18 cellular contexts compared by ENCODE assay signal in the genomic region with DNA sequence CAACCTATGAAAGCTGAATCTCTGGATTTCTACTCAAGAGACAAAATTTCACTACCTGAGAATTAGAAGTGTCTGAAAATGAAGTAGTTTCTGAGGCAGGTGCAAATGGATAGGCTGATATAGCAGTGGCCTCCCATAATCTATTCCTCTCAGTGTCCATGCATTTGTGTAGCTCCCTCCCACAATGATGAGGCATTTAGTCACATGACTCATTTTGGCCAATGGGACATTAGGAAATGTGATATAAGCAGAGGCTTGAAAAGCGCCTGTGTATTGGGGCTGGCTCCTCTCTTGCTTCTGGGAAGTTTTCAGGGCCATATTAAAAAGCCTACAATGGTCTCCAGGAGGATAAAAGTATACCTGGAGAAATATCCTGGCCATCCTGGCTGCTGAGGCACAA.
DNase-seq lines count a peak whose midpoint lies in the region; ATAC-seq, FAIRE-seq and TF ChIP-seq lines count a peak whose summit lies in the region.
"Had no signal": no experiment of that assay in that cellular context is flagged by ENCODE, and none has a peak within 500 bp of the region (broad histone marks: within the 10 kb centered on the region; RNA-seq: fewer than 3 reads in every experiment).

No MANE protein-coding gene starts in this region.

- peak overlapping the region; percentile 32; the same call in 1 of the 2 replicates for H2AFZ ChIP-seq in K562 (ENCODE audit: low read depth, low read length)
- H2AFZ ChIP-seq: GM23248 had no signal

- no peak for TF ChIP-seq CTCF in K562 (IDR thresholded peaks at IDR 0.05 in 2 of 3, conservative IDR thresholded peaks at IDR 0.05 in 1 of 3; ENCODE audit: insufficient read depth in 2 of 3, low read depth in 1 of 3, low read length in 3 of 3)

- no peak overlapping the region for H3K4me2 ChIP-seq in K562 (ENCODE audit: insufficient read depth, low read length)
- H3K4me2 ChIP-seq: BLaER1 had no signal

- H3K4me3 ChIP-seq in K562, result no peak overlapping the region
- H3K4me3 ChIP-seq: BLaER1, GM23248 had no signal

- ATAC-seq in K562, result peak; percentile 72; the same call in 1 of the 3 replicates
- ATAC-seq in GM19395 (IDR thresholded peaks at IDR 0.05; ENCODE audit: unreplicated experiment), result no peak
- no peak for ATAC-seq in GM19351 (IDR thresholded peaks at IDR 0.05; ENCODE audit: unreplicated experiment)
- ATAC-seq: HCT116 had no signal

- in situ Hi-C loops in K562 (cut with MboI), result no loop called here

- 0% methylated on average over 1 of the region's 1 CpG for WGBS in K562 (ENCODE audit: insufficient coverage, low coverage, missing lambda C conversion rate)

- H3K4me1 ChIP-seq in K562 (replicated peaks in 1 of 2; ENCODE audit: control insufficient read depth in 2 of 2, insufficient read depth in 2 of 2, low read length in 2 of 2), result no peaks in the 10 kb centered on the region
- H3K4me1 ChIP-seq: BLaER1 had no signal

- no peak for TF ChIP-seq EP300 in K562 (IDR thresholded peaks at IDR 0.05; ENCODE audit: low read length)

- H3K27ac ChIP-seq in K562 (ENCODE audit: extremely low read depth, low read depth, low read length), result no peak overlapping the region
- H3K27ac ChIP-seq: BLaER1, GM23248, HL-60 had no signal

- CTCF ChIA-PET in K562 (lab: Yijun Ruan, JAX; ENCODE audit: low intra/inter-chr PET ratio), result no interaction called here

- no peaks in the 10 kb centered on the region for H3K9me3 ChIP-seq in K562 (replicated peaks; ENCODE audit: control insufficient read depth, insufficient read depth, low read depth, low read length)
- H3K9me3 ChIP-seq: BLaER1 had no signal

- no peaks in the 10 kb centered on the region for H3K36me3 ChIP-seq in K562 (ENCODE audit: control insufficient read depth, insufficient read depth, low read length)
- H3K36me3 ChIP-seq: BLaER1 had no signal

- H3K27me3 ChIP-seq in K562 (ENCODE audit: control insufficient read depth in 2 of 2, insufficient read depth in 2 of 2, low read length in 2 of 2), result no peaks in the 10 kb centered on the region
- H3K27me3 ChIP-seq: BLaER1 had no signal

- no TSS peak for BruUV-seq in K562 (replicated peaks; lab: Mats Ljungman, UMichigan)

- intact Hi-C loops in K562 (cut with micrococcal nuclease), result no loop called here

- DNase-seq in DMS53 (lab: John Stamatoyannopoulos, UW) (peak; percentile 4), DMS53 treated with DMSO at 0.1 percent for 48 hours (lab: John Stamatoyannopoulos, UW; ENCODE audit: unreplicated experiment) (no peak), OCI-M1 (lab: John Stamatoyannopoulos, UW) (peak; percentile 21), K562 (ENCODE audit: extremely low read depth in 1 of 4, low spot score in 3 of 4) (peak; percentile 28 to 65 (median 42)), NCI-H1048 (lab: John Stamatoyannopoulos, UW) (no peak)
- DNase-seq: 8988T; AML-193; CD4-positive, CD25-positive, alpha-beta regulatory T cell; DND-41; GF-D8; GM23248; KBM-7 had no signal

- no peaks in the 10 kb centered on the region for H3K9me1 ChIP-seq in K562 (ENCODE audit: control insufficient read depth, insufficient read depth, low read length)

- H3K9ac ChIP-seq in K562 (ENCODE audit: insufficient read depth in 1 of 2, low read depth in 2 of 2, low read length in 2 of 2), result no peak overlapping the region
- H3K9ac ChIP-seq: BLaER1, GM23248 had no signal

- no peak for FAIRE-seq in K562 (lab: Jason Lieb, UNC)
- FAIRE-seq: H54 had no signal

- H4K20me1 ChIP-seq in K562 (replicated peaks; ENCODE audit: control insufficient read depth, insufficient read depth, low read length), result no peaks in the 10 kb centered on the region
- H4K20me1 ChIP-seq: BLaER1 had no signal

- no peak for TF ChIP-seq POLR2A in K562 (conservative IDR thresholded peaks at IDR 0.05)

- POLR2A ChIA-PET in K562 (lab: Yijun Ruan, JAX), result interaction anchor here (0.9 kb wide), 1 partner anchor 13 kb away, joined by 3 read pairs; no protein-coding TSS in a partner anchor

- H3K79me2 ChIP-seq in K562 (ENCODE audit: control insufficient read depth, insufficient read depth, low read length), result no peaks in the 10 kb centered on the region

- no peak for TF ChIP-seq RAD21 in K562 (CRISPR knock-in tag; conservative IDR thresholded peaks at IDR 0.05 in 1 of 2, IDR thresholded peaks at IDR 0.05 in 1 of 2)

TF ChIP-seq in K562, 482 proteins besides CTCF, POLR2A, EP300 and RAD21 (continues in another document):
- TF ChIP-seq TOE1 (IDR thresholded peaks at IDR 0.05; ENCODE audit: borderline replicate concordance), result peak; percentile 73; the same call in 1 of the 2 replicates
- TF ChIP-seq TOE1 (CRISPR knock-in tag; IDR thresholded peaks at IDR 0.05; ENCODE audit: borderline replicate concordance, low read depth), result no peak
- TF ChIP-seq RUNX1 (IDR thresholded peaks at IDR 0.05; ENCODE audit: low read depth), result no peak
- TF ChIP-seq, protein P1, sequence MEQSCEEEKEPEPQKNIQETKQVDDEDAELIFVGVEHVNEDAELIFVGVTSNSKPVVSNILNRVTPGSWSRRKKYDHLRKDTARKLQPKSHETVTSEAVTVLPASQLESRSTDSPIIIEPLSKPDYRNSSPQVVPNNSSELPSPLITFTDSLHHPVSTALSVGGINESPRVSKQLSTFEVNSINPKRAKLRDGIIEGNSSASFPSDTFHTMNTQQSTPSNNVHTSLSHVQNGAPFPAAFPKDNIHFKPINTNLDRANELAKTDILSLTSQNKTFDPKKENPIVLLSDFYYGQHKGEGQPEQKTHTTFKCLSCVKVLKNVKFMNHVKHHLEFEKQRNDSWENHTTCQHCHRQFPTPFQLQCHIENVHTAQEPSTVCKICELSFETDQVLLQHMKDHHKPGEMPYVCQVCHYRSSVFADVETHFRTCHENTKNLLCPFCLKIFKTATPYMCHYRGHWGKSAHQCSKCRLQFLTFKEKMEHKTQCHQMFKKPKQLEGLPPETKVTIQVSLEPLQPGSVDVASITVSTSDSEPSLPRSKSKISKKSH (CRISPR knock-in tag; IDR thresholded peaks at IDR 0.05), result no peak
- no peak for TF ChIP-seq CEBPB (tag; IDR thresholded peaks at IDR 0.05)
- TF ChIP-seq, protein P2, sequence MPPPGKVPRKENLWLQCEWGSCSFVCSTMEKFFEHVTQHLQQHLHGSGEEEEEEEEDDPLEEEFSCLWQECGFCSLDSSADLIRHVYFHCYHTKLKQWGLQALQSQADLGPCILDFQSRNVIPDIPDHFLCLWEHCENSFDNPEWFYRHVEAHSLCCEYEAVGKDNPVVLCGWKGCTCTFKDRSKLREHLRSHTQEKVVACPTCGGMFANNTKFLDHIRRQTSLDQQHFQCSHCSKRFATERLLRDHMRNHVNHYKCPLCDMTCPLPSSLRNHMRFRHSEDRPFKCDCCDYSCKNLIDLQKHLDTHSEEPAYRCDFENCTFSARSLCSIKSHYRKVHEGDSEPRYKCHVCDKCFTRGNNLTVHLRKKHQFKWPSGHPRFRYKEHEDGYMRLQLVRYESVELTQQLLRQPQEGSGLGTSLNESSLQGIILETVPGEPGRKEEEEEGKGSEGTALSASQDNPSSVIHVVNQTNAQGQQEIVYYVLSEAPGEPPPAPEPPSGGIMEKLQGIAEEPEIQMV (tag; conservative IDR thresholded peaks at IDR 0.05; ENCODE audit: low read depth), result no peak
- no peak for TF ChIP-seq ZNF282 (CRISPR knock-in tag; IDR thresholded peaks at IDR 0.05)
- TF ChIP-seq BRD4 (IDR thresholded peaks at IDR 0.05), result no peak
- TF ChIP-seq, protein P3, sequence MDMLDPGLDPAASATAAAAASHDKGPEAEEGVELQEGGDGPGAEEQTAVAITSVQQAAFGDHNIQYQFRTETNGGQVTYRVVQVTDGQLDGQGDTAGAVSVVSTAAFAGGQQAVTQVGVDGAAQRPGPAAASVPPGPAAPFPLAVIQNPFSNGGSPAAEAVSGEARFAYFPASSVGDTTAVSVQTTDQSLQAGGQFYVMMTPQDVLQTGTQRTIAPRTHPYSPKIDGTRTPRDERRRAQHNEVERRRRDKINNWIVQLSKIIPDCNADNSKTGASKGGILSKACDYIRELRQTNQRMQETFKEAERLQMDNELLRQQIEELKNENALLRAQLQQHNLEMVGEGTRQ (CRISPR knock-in tag; IDR thresholded peaks at IDR 0.05), result peak; percentile 62
- TF ChIP-seq RAD51 (IDR thresholded peaks at IDR 0.05; ENCODE audit: borderline replicate concordance, low read depth), result peak; percentile 63; the same call in 1 of the 2 replicates
- no peak for TF ChIP-seq FUS (optimal IDR thresholded peaks at IDR 0.05; ENCODE audit: low read depth, low read length)
- TF ChIP-seq, protein P4, sequence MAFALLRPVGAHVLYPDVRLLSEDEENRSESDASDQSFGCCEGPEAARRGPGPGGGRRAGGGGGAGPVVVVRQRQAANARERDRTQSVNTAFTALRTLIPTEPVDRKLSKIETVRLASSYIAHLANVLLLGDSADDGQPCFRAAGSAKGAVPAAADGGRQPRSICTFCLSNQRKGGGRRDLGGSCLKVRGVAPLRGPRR (CRISPR knock-in tag; IDR thresholded peaks at IDR 0.05), result no peak
- TF ChIP-seq, protein P5, sequence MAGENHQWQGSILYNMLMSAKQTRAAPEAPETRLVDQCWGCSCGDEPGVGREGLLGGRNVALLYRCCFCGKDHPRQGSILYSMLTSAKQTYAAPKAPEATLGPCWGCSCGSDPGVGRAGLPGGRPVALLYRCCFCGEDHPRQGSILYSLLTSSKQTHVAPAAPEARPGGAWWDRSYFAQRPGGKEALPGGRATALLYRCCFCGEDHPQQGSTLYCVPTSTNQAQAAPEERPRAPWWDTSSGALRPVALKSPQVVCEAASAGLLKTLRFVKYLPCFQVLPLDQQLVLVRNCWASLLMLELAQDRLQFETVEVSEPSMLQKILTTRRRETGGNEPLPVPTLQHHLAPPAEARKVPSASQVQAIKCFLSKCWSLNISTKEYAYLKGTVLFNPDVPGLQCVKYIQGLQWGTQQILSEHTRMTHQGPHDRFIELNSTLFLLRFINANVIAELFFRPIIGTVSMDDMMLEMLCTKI (IDR thresholded peaks at IDR 0.05; ENCODE audit: partially characterized antibody), result no peak
- no peak for TF ChIP-seq ZNF184 (CRISPR knock-in tag; IDR thresholded peaks at IDR 0.05)
- no peak for TF ChIP-seq CBFA2T2 (conservative IDR thresholded peaks at IDR 0.05)
- TF ChIP-seq MEF2A (IDR thresholded peaks at IDR 0.05; ENCODE audit: control insufficient read depth, low read depth, low read length), result no peak
- TF ChIP-seq PRPF4 (IDR thresholded peaks at IDR 0.05; ENCODE audit: insufficient read depth, low read depth, low read length, poor library complexity, severe bottlenecking), result no peak
- no peak for TF ChIP-seq NR1H2 (CRISPR knock-in tag; IDR thresholded peaks at IDR 0.05)
- no peak for TF ChIP-seq SMAD3 (CRISPR knock-in tag; conservative IDR thresholded peaks at IDR 0.05)
- no peak for TF ChIP-seq NCOA6 (IDR thresholded peaks at IDR 0.05)
- TF ChIP-seq, protein P6, sequence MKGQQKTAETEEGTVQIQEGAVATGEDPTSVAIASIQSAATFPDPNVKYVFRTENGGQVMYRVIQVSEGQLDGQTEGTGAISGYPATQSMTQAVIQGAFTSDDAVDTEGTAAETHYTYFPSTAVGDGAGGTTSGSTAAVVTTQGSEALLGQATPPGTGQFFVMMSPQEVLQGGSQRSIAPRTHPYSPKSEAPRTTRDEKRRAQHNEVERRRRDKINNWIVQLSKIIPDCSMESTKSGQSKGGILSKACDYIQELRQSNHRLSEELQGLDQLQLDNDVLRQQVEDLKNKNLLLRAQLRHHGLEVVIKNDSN (CRISPR knock-in tag; IDR thresholded peaks at IDR 0.05), result no peak

Comparison
In these comparisons a context has a peak if more than half of its experiments do, and no peak if none do; other contexts are left out.
1. DNase-seq: peak in DMS53 (single experiment), OCI-M1 (single experiment) and K562 (4 of 4); none in DMS53 treated with DMSO at 0.1 percent for 48 hours (single experiment) and NCI-H1048 (single experiment).